ENCODE assay signal across 13 cellular contexts in the genomic region with DNA sequence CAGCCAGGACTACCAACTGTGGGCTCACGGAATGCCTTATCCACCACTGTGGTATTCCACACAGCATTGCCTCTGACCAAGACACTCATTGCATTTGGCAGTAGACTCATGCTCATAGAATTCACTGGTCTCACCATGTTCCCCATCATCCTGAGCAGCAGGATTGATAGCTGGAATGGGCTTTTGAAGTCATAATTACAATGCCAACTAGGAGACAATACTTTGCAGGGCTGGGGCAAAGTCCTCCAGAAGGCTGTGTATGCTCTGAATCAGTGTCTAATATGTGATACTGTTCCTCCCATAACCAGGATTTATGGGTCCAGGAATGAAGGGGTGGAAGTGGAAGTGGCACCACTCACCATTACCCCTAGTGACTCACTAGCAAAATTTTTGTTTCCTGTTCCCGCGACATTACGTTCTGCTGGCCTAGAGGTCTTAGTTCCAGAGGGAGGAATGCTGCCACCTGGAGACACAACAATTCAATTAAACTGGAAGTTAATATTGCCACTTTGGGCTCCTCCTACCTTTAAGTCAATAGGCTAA. TPM values are rescaled to one million over a fixed set of nuclear protein-coding genes. Genes with fewer than 3 reads are reported as not detected.
DNase-seq lines count a peak whose midpoint lies in the region; ATAC-seq, FAIRE-seq and TF ChIP-seq lines count a peak whose summit lies in the region.
"Had no signal": no experiment of that assay in that cellular context is flagged by ENCODE, and none has a peak within 500 bp of the region (broad histone marks: within the 10 kb centered on the region; RNA-seq: fewer than 3 reads in every experiment).

No MANE protein-coding gene starts in this region.

- H3K36me3 Mint-ChIP-seq in activated CD4-positive, alpha-beta memory T cell treated with anti-CD3 and anti-CD28 coated beads for 36 hours = no peaks in the 10 kb centered on the region

- H3K9me3 Mint-ChIP-seq in activated CD4-positive, alpha-beta memory T cell treated with anti-CD3 and anti-CD28 coated beads for 36 hours = no peaks in the 10 kb centered on the region

- ATAC-seq in GM18517 (IDR thresholded peaks at IDR 0.05; ENCODE audit: unreplicated experiment) = no peak
- ATAC-seq: mucosa of descending colon had no signal

- intact Hi-C loops in colonic mucosa (cut with DNase I) = no loop called here
- intact Hi-C loops in activated CD4-positive, alpha-beta memory T cell treated with anti-CD3 and anti-CD28 coated beads for 36 hours (cut with micrococcal nuclease) = no loop called here

- FAIRE-seq in urothelium cell line (lab: Jason Lieb, UNC) = peak; percentile 35
- FAIRE-seq: small intestine had no signal

- H3K4me3 Mint-ChIP-seq in activated CD4-positive, alpha-beta memory T cell treated with anti-CD3 and anti-CD28 coated beads for 36 hours = no peak overlapping the region

- no peak for TF ChIP-seq CTCF in colonic mucosa (IDR thresholded peaks at IDR 0.05)

- no peaks in the 10 kb centered on the region for H3K9me3 ChIP-seq in colonic mucosa
- H3K9me3 ChIP-seq: mucosa of descending colon had no signal

- no peaks in the 10 kb centered on the region for H3K4me1 Mint-ChIP-seq in activated CD4-positive, alpha-beta memory T cell treated with anti-CD3 and anti-CD28 coated beads for 36 hours (ENCODE audit: low read depth)

- no peak overlapping the region for H3K4me3 ChIP-seq in colonic mucosa
- H3K4me3 ChIP-seq: mucosa of descending colon had no signal

- H3K4me1 ChIP-seq in colonic mucosa = no peaks in the 10 kb centered on the region

- DNase-seq in SIG-M5 treated with dmso at 0.1 percent for 504 hours (lab: John Stamatoyannopoulos, UW; ENCODE audit: unreplicated experiment) = peak; percentile 25
- no peak for DNase-seq in SIG-M5 (lab: John Stamatoyannopoulos, UW)
- peak; percentile 27 for DNase-seq in SK-MEL-5 (ENCODE audit: low read depth, low spot score)
- DNase-seq in fibroblast of gingiva (ENCODE audit: low read depth) = peak; percentile 14
- no peak for DNase-seq in urothelium cell line (ENCODE audit: low spot score)
- no peak for DNase-seq in colonic mucosa
- DNase-seq in activated CD4-positive, alpha-beta memory T cell treated with anti-CD3 and anti-CD28 coated beads for 36 hours = no peak
- DNase-seq: 8988T; activated CD8-positive, alpha-beta memory T cell treated with anti-CD3 and anti-CD28 coated beads, Interleukin-2, amount 50 U/mL, for 4 hours; NCI-H524 treated with DMSO at 0.1 percent for 48 hours; small intestine had no signal

- POLR2A ChIA-PET in activated CD4-positive, alpha-beta memory T cell treated with anti-CD3 and anti-CD28 coated beads for 36 hours (lab: Charles Lee) = no interaction called here

- in situ Hi-C loops in SK-MEL-5 (cut with HindIII; ENCODE audit: low pct_unique_long_range_greater_than_20kb, low sequenced_read_pairs) = no loop called here

- no peak overlapping the region for H3K9ac ChIP-seq in colonic mucosa (ENCODE audit: low read depth in 2 of 2, low read length in 2 of 2)

- no peak overlapping the region for H3K27ac Mint-ChIP-seq in activated CD4-positive, alpha-beta memory T cell treated with anti-CD3 and anti-CD28 coated beads for 36 hours

- no peaks in the 10 kb centered on the region for H3K27me3 ChIP-seq in colonic mucosa

- CTCF ChIA-PET in activated CD4-positive, alpha-beta memory T cell treated with anti-CD3 and anti-CD28 coated beads for 36 hours (lab: Charles Lee) = no interaction called here

- no peak overlapping the region for H3K27ac ChIP-seq in colonic mucosa

- peaks cover 3% of the 10 kb centered on the region for H3K27me3 Mint-ChIP-seq in activated CD4-positive, alpha-beta memory T cell treated with anti-CD3 and anti-CD28 coated beads for 36 hours

- H3K36me3 ChIP-seq in colonic mucosa = no peaks in the 10 kb centered on the region

RNA-seq across cellular contexts. Expression of gene CCDC80, which starts 58.6 kb away (rescaled TPM):
- 0.53 and 1.1 TPM in 2 replicates for total RNA-seq in SK-MEL-5 (2014; rRNA removed; shearing (Covaris generic))
- 2.2 and 3.3 TPM in 2 replicates for polyA plus RNA-seq in SK-MEL-5 (2015; cell fraction: cytosol; rRNA removed)
- 0.89 and 2.8 TPM in 2 replicates for polyA plus RNA-seq in SK-MEL-5 (2015; cell fraction: nucleus; rRNA removed)
- 10 to 100 TPM in 1 of 2 donors, 1 to 10 TPM in 1; 7.1 to 36.6 TPM for total RNA-seq in colonic mucosa
- not detected for total RNA-seq in activated CD4-positive, alpha-beta memory T cell treated with anti-CD3 and anti-CD28 coated beads for 36 hours

Comparison
In these comparisons a context has a peak if more than half of its experiments do, and no peak if none do; other contexts are left out.
1. DNase-seq: peak in SIG-M5 treated with dmso at 0.1 percent for 504 hours (single experiment), SK-MEL-5 (single experiment) and fibroblast of gingiva (single experiment); none in SIG-M5 (single experiment), urothelium cell line (single experiment), colonic mucosa (single experiment) and activated CD4-positive, alpha-beta memory T cell treated with anti-CD3 and anti-CD28 coated beads for 36 hours (single experiment).